27 cellular contexts compared by ENCODE assay signal in genomic region chr9:3359048-3359692, GRCh38.
A peak's percentile ranks its signal among the peaks of the same experiment; 100 is the strongest.
DNase-seq lines count a peak whose midpoint lies in the region; ATAC-seq and TF ChIP-seq lines count a peak whose summit lies in the region.
"Had no signal": no experiment of that assay in that cellular context is flagged by ENCODE, and none has a peak within 500 bp of the region (broad histone marks: within the 10 kb centered on the region; RNA-seq: fewer than 3 reads in every experiment).

No MANE protein-coding gene starts in this region.

- H3K27ac ChIP-seq in neutrophil (peak overlapping the region; percentile 76), GM23248 (no peak overlapping the region)
- H3K27ac ChIP-seq: sigmoid colon, thyroid gland had no signal

- ATAC-seq in activated naive CD4-positive, alpha-beta T cell treated with anti-CD3 and anti-CD28 coated beads, Interleukin-2, amount 50 U/mL, for 72 hours, result no peak
- ATAC-seq in WTC11, result no peak
- ATAC-seq in activated CD8-positive, alpha-beta T cell treated with anti-CD3 and anti-CD28 coated beads for 36 hours, result no peak
- ATAC-seq in GM21529 (IDR thresholded peaks at IDR 0.05; ENCODE audit: unreplicated experiment), result no peak
- ATAC-seq: activated T-cell treated with anti-CD3 and anti-CD28 coated beads, Interleukin-2, amount 50 U/mL, for 72 hours; CD8-positive, alpha-beta T cell; esophagus mucosa had no signal

- H2AFZ ChIP-seq in GM23248, result no peak overlapping the region

- intact Hi-C loops in activated CD8-positive, alpha-beta T cell treated with anti-CD3 and anti-CD28 coated beads for 36 hours (cut with micrococcal nuclease), result no loop called here

- H3K9me3 Mint-ChIP-seq in activated naive CD4-positive, alpha-beta T cell treated with anti-CD3 and anti-CD28 coated beads, Interleukin-2, amount 10 ng/mL, durations not matched to agents 7 days and 5 days, result peaks cover 4% of the 10 kb centered on the region
- peaks cover 3 to 13% of the 10 kb centered on the region in 2 donors for H3K9me3 Mint-ChIP-seq in activated naive CD4-positive, alpha-beta T cell treated with anti-CD3 and anti-CD28 coated beads, Interleukin-2, amount 50 U/mL, for 72 hours
- peaks cover 15% of the 10 kb centered on the region for H3K9me3 Mint-ChIP-seq in WTC11
- H3K9me3 Mint-ChIP-seq in activated CD8-positive, alpha-beta T cell treated with anti-CD3 and anti-CD28 coated beads for 36 hours, result peaks cover 13% of the 10 kb centered on the region
- H3K9me3 Mint-ChIP-seq: HFFc6 had no signal

- H3K27me3 ChIP-seq in neutrophil (no peaks in the 10 kb centered on the region), GM23248 (replicated peaks; ENCODE audit: insufficient read depth) (no peaks in the 10 kb centered on the region)
- H3K27me3 ChIP-seq: sigmoid colon, thyroid gland had no signal

- no peaks in the 10 kb centered on the region for H3K9me3 ChIP-seq in neutrophil
- H3K9me3 ChIP-seq in GM23248 (ENCODE audit: low read depth), result no peaks in the 10 kb centered on the region
- H3K9me3 ChIP-seq: thyroid gland had no signal

- peaks cover 4% of the 10 kb centered on the region for H3K4me1 Mint-ChIP-seq in activated naive CD4-positive, alpha-beta T cell treated with anti-CD3 and anti-CD28 coated beads, Interleukin-2, amount 10 ng/mL, durations not matched to agents 7 days and 5 days
- peaks cover 42% of the 10 kb centered on the region for H3K4me1 Mint-ChIP-seq in WTC11
- H3K4me1 Mint-ChIP-seq in activated CD8-positive, alpha-beta T cell treated with anti-CD3 and anti-CD28 coated beads for 36 hours (ENCODE audit: low read depth), result peaks cover 1% of the 10 kb centered on the region

- H3F3A ChIP-seq in GM23248 (ENCODE audit: insufficient read depth), result no peaks in the 10 kb centered on the region

- no peaks in the 10 kb centered on the region for H3K36me3 ChIP-seq in neutrophil
- H3K36me3 ChIP-seq in GM23248 (ENCODE audit: low read depth), result no peaks in the 10 kb centered on the region
- H3K36me3 ChIP-seq: sigmoid colon, thyroid gland had no signal

- H3K9ac ChIP-seq in GM23248, result no peak overlapping the region

- POLR2A ChIA-PET in WTC11 (lab: Charles Lee), result no interaction called here
- POLR2A ChIA-PET in activated CD8-positive, alpha-beta T cell treated with anti-CD3 and anti-CD28 coated beads for 36 hours (lab: Charles Lee), result no interaction called here

- no peaks in the 10 kb centered on the region for H3K27me3 Mint-ChIP-seq in activated naive CD4-positive, alpha-beta T cell treated with anti-CD3 and anti-CD28 coated beads, Interleukin-2, amount 10 ng/mL, durations not matched to agents 7 days and 5 days
- no peaks in the 10 kb centered on the region for H3K27me3 Mint-ChIP-seq in WTC11 (ENCODE audit: low read depth)
- H3K27me3 Mint-ChIP-seq in activated CD8-positive, alpha-beta T cell treated with anti-CD3 and anti-CD28 coated beads for 36 hours, result no peaks in the 10 kb centered on the region
- H3K27me3 Mint-ChIP-seq: dendritic cell treated with granulocyte-macrophage colony-stimulating factor and Interleukin-4, amounts not matched to agents 40 ng/mL and 50 ng/mL, for 4 days; progenitor cell of endocrine pancreas had no signal

- H3K79me2 ChIP-seq in GM23248 (ENCODE audit: insufficient read depth), result no peaks in the 10 kb centered on the region

- peak overlapping the region; percentile 24 for H3K27ac Mint-ChIP-seq in activated naive CD4-positive, alpha-beta T cell treated with anti-CD3 and anti-CD28 coated beads, Interleukin-2, amount 10 ng/mL, durations not matched to agents 7 days and 5 days
- H3K27ac Mint-ChIP-seq in activated naive CD4-positive, alpha-beta T cell treated with anti-CD3 and anti-CD28 coated beads, Interleukin-2, amount 50 U/mL, for 72 hours, result no peak overlapping the region
- H3K27ac Mint-ChIP-seq in WTC11, result peak overlapping the region; percentile 31; the same call in 1 of the 2 replicates
- H3K27ac Mint-ChIP-seq in activated CD8-positive, alpha-beta T cell treated with anti-CD3 and anti-CD28 coated beads for 36 hours, result no peak overlapping the region
- H3K27ac Mint-ChIP-seq: activated T-cell treated with anti-CD3 and anti-CD28 coated beads, Interleukin-2, amount 50 U/mL, for 72 hours; CD8-positive, alpha-beta T cell; dendritic cell treated with granulocyte-macrophage colony-stimulating factor and Interleukin-4, amounts not matched to agents 40 ng/mL and 50 ng/mL, for 4 days; HFFc6; mesothelial cell of epicardium; progenitor cell of endocrine pancreas had no signal

- no peaks in the 10 kb centered on the region for H4K20me1 ChIP-seq in GM23248 (ENCODE audit: insufficient read depth)

- WGBS in GM23248 (ENCODE audit: low coverage in 1 of 2, low lambda C conversion rate in 2 of 2, missing lambda C conversion rate in 2 of 2), 2 experiments, result 96 to 97% methylated on average over 5 of the region's 5 CpGs

- no peak for DNase-seq in activated naive CD4-positive, alpha-beta T cell treated with anti-CD3 and anti-CD28 coated beads, Interleukin-2, amount 10 ng/mL, durations not matched to agents 7 days and 5 days
- DNase-seq in activated naive CD4-positive, alpha-beta T cell treated with anti-CD3 and anti-CD28 coated beads, Interleukin-2, amount 50 U/mL, for 72 hours (ENCODE audit: low spot score in 2 of 2), result no peak
- DNase-seq in MV-4-11 (lab: John Stamatoyannopoulos, UW) (peak; percentile 53), WTC11 (ENCODE audit: low spot score) (no peak), GM23248 (no peak)
- no peak for DNase-seq in activated CD8-positive, alpha-beta T cell treated with anti-CD3 and anti-CD28 coated beads for 36 hours
- DNase-seq: activated CD4-positive, alpha-beta T cell treated with anti-CD3 and anti-CD28 coated beads, Interleukin-2, amount 50 U/mL, for 48 hours; activated T-cell treated with anti-CD3 and anti-CD28 coated beads, Interleukin-2, amount 50 U/mL, for 72 hours; caudate nucleus; CD8-positive, alpha-beta T cell; glutamatergic neuron; GOT3; HFFc6; NCI-H146; NCI-H226; NCI-H526 treated with DMSO at 0.1 percent for 48 hours; SHP77 treated with DMSO at 0.1 percent for 48 hours; sigmoid colon; stimulated activated CD4-positive, alpha-beta T cell treated with anti-CD3 and anti-CD28 coated beads, Interleukin-4, amount 100 ng/mL, for 1 hour; T1000; thyroid gland had no signal

- no peak overlapping the region for H3K4me3 Mint-ChIP-seq in activated naive CD4-positive, alpha-beta T cell treated with anti-CD3 and anti-CD28 coated beads, Interleukin-2, amount 10 ng/mL, durations not matched to agents 7 days and 5 days
- H3K4me3 Mint-ChIP-seq in WTC11, result no peak overlapping the region
- no peak overlapping the region for H3K4me3 Mint-ChIP-seq in activated CD8-positive, alpha-beta T cell treated with anti-CD3 and anti-CD28 coated beads for 36 hours
- H3K4me3 Mint-ChIP-seq: activated T-cell treated with anti-CD3 and anti-CD28 coated beads, Interleukin-2, amount 50 U/mL, for 72 hours; CD8-positive, alpha-beta T cell; dendritic cell treated with granulocyte-macrophage colony-stimulating factor and Interleukin-4, amounts not matched to agents 40 ng/mL and 50 ng/mL, for 4 days; HFFc6; mesothelial cell of epicardium had no signal

- H3K4me3 ChIP-seq in neutrophil (ENCODE audit: low read depth in 1 of 2, low read length in 1 of 2), result peak overlapping the region; percentile 7 to 11
- no peak overlapping the region for H3K4me3 ChIP-seq in GM23248
- H3K4me3 ChIP-seq: sigmoid colon, thyroid gland had no signal

- no peak overlapping the region for H3K4me2 ChIP-seq in GM23248 (ENCODE audit: unreplicated experiment)

- CTCF ChIA-PET in activated naive CD4-positive, alpha-beta T cell treated with anti-CD3 and anti-CD28 coated beads, Interleukin-2, amount 10 ng/mL, durations not matched to agents 7 days and 5 days (lab: Charles Lee), result no interaction called here
- CTCF ChIA-PET in WTC11 (lab: Charles Lee), result no interaction called here
- CTCF ChIA-PET in activated CD8-positive, alpha-beta T cell treated with anti-CD3 and anti-CD28 coated beads for 36 hours (lab: Charles Lee), result no interaction called here

- in situ Hi-C loops in GM23248 (cut with MboI), result no loop called here

- TF ChIP-seq CTCF in WTC11 (IDR thresholded peaks at IDR 0.05), result no peak
- TF ChIP-seq CTCF in neutrophil (IDR thresholded peaks at IDR 0.05), result no peak
- no peak for TF ChIP-seq CTCF in activated CD8-positive, alpha-beta T cell treated with anti-CD3 and anti-CD28 coated beads for 36 hours (IDR thresholded peaks at IDR 0.05)

- H3K36me3 Mint-ChIP-seq in activated naive CD4-positive, alpha-beta T cell treated with anti-CD3 and anti-CD28 coated beads, Interleukin-2, amount 10 ng/mL, durations not matched to agents 7 days and 5 days, result peaks cover 4% of the 10 kb centered on the region
- peaks cover 12 to 19% of the 10 kb centered on the region in 2 donors for H3K36me3 Mint-ChIP-seq in activated naive CD4-positive, alpha-beta T cell treated with anti-CD3 and anti-CD28 coated beads, Interleukin-2, amount 50 U/mL, for 72 hours
- peaks cover 9% of the 10 kb centered on the region for H3K36me3 Mint-ChIP-seq in WTC11
- peaks cover 16% of the 10 kb centered on the region for H3K36me3 Mint-ChIP-seq in activated CD8-positive, alpha-beta T cell treated with anti-CD3 and anti-CD28 coated beads for 36 hours (ENCODE audit: low read depth)

- no peaks in the 10 kb centered on the region for H3K9me2 ChIP-seq in GM23248 (ENCODE audit: insufficient read depth)

- peaks cover 42 to 43% of the 10 kb centered on the region in 2 experiments for H3K4me1 ChIP-seq in neutrophil (ENCODE audit: control insufficient read depth in 1 of 2, insufficient read depth in 1 of 2, low read depth in 1 of 2, low read length in 1 of 2)
- no peaks in the 10 kb centered on the region for H3K4me1 ChIP-seq in GM23248 (ENCODE audit: insufficient read depth)
- H3K4me1 ChIP-seq: thyroid gland had no signal

TF ChIP-seq in WTC11, 78 proteins besides CTCF, POLR2A, EP300 and RAD21 (continues in another document):
- TF ChIP-seq ZNF671 (CRISPR knock-in tag; IDR thresholded peaks at IDR 0.05) (no peak), ZNF512 (CRISPR knock-in tag; IDR thresholded peaks at IDR 0.05; ENCODE audit: borderline replicate concordance) (no peak), MYBL2 (CRISPR knock-in tag; IDR thresholded peaks at IDR 0.05) (no peak), JAZF1 (CRISPR knock-in tag; IDR thresholded peaks at IDR 0.05) (no peak)

Comparison
In these comparisons a context has a peak if more than half of its experiments do, and no peak if none do; other contexts are left out.
1. H3K27ac Mint-ChIP-seq: peak in activated naive CD4-positive, alpha-beta T cell treated with anti-CD3 and anti-CD28 coated beads, Interleukin-2, amount 10 ng/mL, durations not matched to agents 7 days and 5 days (single experiment) and WTC11 (single experiment); none in activated naive CD4-positive, alpha-beta T cell treated with anti-CD3 and anti-CD28 coated beads, Interleukin-2, amount 50 U/mL, for 72 hours (0 of 2) and activated CD8-positive, alpha-beta T cell treated with anti-CD3 and anti-CD28 coated beads for 36 hours (single experiment).